In the genomic region with DNA sequence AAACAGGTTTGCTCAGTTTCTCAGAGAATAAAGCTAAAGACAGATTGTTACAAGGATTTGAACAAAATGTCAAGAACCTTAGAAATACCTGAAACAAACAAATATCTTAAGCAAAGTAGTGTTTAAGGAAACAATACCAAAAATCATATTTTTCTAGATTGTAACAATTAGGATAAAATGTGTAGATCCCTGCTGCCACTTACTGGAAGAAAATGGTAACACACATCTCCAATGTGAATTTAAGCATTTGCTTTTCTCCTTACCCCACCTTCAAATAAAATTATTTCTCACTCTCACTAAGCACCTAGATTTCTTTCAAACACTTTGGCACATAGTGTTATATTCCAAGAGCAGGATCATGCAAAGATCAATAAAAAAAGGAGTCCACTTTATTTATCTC, we compare ENCODE assay signal across 8 cellular contexts. TPM values are rescaled to one million over a fixed set of nuclear protein-coding genes. Genes with fewer than 3 reads are reported as not detected.
A peak's percentile ranks its signal among the peaks of the same experiment; 100 is the strongest.
DNase-seq lines count a peak whose midpoint lies in the region; ATAC-seq, FAIRE-seq and TF ChIP-seq lines count a peak whose summit lies in the region.

No MANE protein-coding gene starts in this region.

- H3K4me2 ChIP-seq in GM23338 (no peak overlapping the region), keratinocyte (ENCODE audit: control insufficient read depth, extremely low read depth, insufficient read depth, low read depth, low read length) (no peak overlapping the region)

- no peak overlapping the region; the same call in 1 of the 2 replicates for H3K27ac Mint-ChIP-seq in GM23338

- H3K27ac ChIP-seq in GM23338 (ENCODE audit: low read depth) (no peak overlapping the region), keratinocyte (ENCODE audit: control insufficient read depth, insufficient read depth, low read length) (no peak overlapping the region)

- peak; percentile 74 for TF ChIP-seq CTCF in AG10803 (conservative IDR thresholded peaks at IDR 0.05; ENCODE audit: low read length)
- TF ChIP-seq CTCF in GM23338 (conservative IDR thresholded peaks at IDR 0.05; ENCODE audit: low read depth in 2 of 2) = peak; percentile 43 to 70
- TF ChIP-seq CTCF in keratinocyte (optimal IDR thresholded peaks at IDR 0.05 in 1 of 3, IDR thresholded peaks at IDR 0.05 in 1 of 3, conservative IDR thresholded peaks at IDR 0.05 in 1 of 3; ENCODE audit: extremely low read depth in 1 of 3, insufficient read depth in 2 of 3, low read length in 3 of 3) = peak in 2 of 3 experiments; percentile 35 to 40

- no peaks in the 10 kb centered on the region for H3F3A ChIP-seq in GM23338 (replicated peaks; ENCODE audit: low read depth)

- FAIRE-seq in TTC549 (lab: Jason Lieb, UNC) (peak; percentile 89), keratinocyte (lab: Jason Lieb, UNC) (no peak)

- H3K9ac ChIP-seq in keratinocyte (ENCODE audit: control insufficient read depth, extremely low read depth, insufficient read depth, low read length) = no peak overlapping the region

- H3K27me3 Mint-ChIP-seq in GM23338 (ENCODE audit: insufficient read depth, low read depth, poor library complexity) = peaks cover 2% of the 10 kb centered on the region

- H3K79me2 ChIP-seq in GM23338 (replicated peaks; ENCODE audit: insufficient read depth) (no peaks in the 10 kb centered on the region), keratinocyte (ENCODE audit: control insufficient read depth, insufficient read depth, low read length) (no peaks in the 10 kb centered on the region)

- H3K4me1 ChIP-seq in GM23338 (ENCODE audit: insufficient read depth) = no peaks in the 10 kb centered on the region
- H3K4me1 ChIP-seq in keratinocyte (ENCODE audit: control insufficient read depth, extremely low read depth, insufficient read depth, low read length) = no peaks in the 10 kb centered on the region

- DNase-seq in AG10803 (ENCODE audit: low read depth) (peak; percentile 32), GM23338 (ENCODE audit: low spot score) (peak; percentile 11), keratinocyte (ENCODE audit: low read depth, low spot score) (no peak), GDM1 (lab: John Stamatoyannopoulos, UW) (no peak)
- DNase-seq in effector CD8-positive, alpha-beta T cell (lab: John Stamatoyannopoulos, UW) = no peak

- no peaks in the 10 kb centered on the region for H3K9me3 ChIP-seq in keratinocyte (ENCODE audit: control insufficient read depth, low read depth, low read length)

- no peaks in the 10 kb centered on the region for H3K4me1 Mint-ChIP-seq in GM23338

- H3K9me2 ChIP-seq in GM23338 (ENCODE audit: insufficient read depth) = no peaks in the 10 kb centered on the region

- no peak overlapping the region for H3K4me3 Mint-ChIP-seq in GM23338

- H3K9me1 ChIP-seq in keratinocyte (ENCODE audit: control insufficient read depth, extremely low read depth, insufficient read depth, low read length) = no peaks in the 10 kb centered on the region

- H3K27me3 ChIP-seq in GM23338 (ENCODE audit: insufficient read depth) = no peaks in the 10 kb centered on the region
- no peaks in the 10 kb centered on the region for H3K27me3 ChIP-seq in keratinocyte (ENCODE audit: control insufficient read depth, extremely low read depth, insufficient read depth, low read length)

- H3K4me3 ChIP-seq in AG10803 (ENCODE audit: low read length) = no peak overlapping the region
- no peak overlapping the region for H3K4me3 ChIP-seq in GM23338
- H3K4me3 ChIP-seq in keratinocyte (ENCODE audit: control insufficient read depth in 2 of 3, extremely low read depth in 1 of 3, insufficient read depth in 2 of 3, low read depth in 1 of 3, low read length in 3 of 3) = no peak overlapping the region

- no peaks in the 10 kb centered on the region for H3K9me3 Mint-ChIP-seq in GM23338

- H4K20me1 ChIP-seq in GM23338 (replicated peaks; ENCODE audit: insufficient read depth) (no peaks in the 10 kb centered on the region), keratinocyte (ENCODE audit: control insufficient read depth, extremely low read depth, insufficient read depth, low read length) (no peaks in the 10 kb centered on the region)

- dilution Hi-C loops in keratinocyte (cut with MboI; ENCODE audit: extremely low pct_ligation_motif_present, low sequenced_read_pairs) = no loop called here

- H2AFZ ChIP-seq in GM23338 (no peak overlapping the region), keratinocyte (ENCODE audit: control insufficient read depth, low read length) (no peak overlapping the region)

- no peaks in the 10 kb centered on the region for H3K36me3 ChIP-seq in GM23338 (ENCODE audit: insufficient read depth)
- peaks cover 3 to 5% of the 10 kb centered on the region in 2 experiments for H3K36me3 ChIP-seq in keratinocyte (ENCODE audit: control insufficient read depth in 2 of 2, extremely low read depth in 1 of 2, insufficient read depth in 2 of 2, low read length in 2 of 2)

- peaks cover 6% of the 10 kb centered on the region; the same call in 2 of the 3 replicates for H3K36me3 Mint-ChIP-seq in GM23338 (ENCODE audit: low read depth)

- ATAC-seq in GM23338 (no peak), HG03565 (IDR thresholded peaks at IDR 0.05; ENCODE audit: unreplicated experiment) (no peak), GM18498 (IDR thresholded peaks at IDR 0.05; ENCODE audit: unreplicated experiment) (no peak)

TF ChIP-seq in GM23338, 12 proteins besides CTCF, POLR2A, EP300 and RAD21:
- TF ChIP-seq, protein P1, sequence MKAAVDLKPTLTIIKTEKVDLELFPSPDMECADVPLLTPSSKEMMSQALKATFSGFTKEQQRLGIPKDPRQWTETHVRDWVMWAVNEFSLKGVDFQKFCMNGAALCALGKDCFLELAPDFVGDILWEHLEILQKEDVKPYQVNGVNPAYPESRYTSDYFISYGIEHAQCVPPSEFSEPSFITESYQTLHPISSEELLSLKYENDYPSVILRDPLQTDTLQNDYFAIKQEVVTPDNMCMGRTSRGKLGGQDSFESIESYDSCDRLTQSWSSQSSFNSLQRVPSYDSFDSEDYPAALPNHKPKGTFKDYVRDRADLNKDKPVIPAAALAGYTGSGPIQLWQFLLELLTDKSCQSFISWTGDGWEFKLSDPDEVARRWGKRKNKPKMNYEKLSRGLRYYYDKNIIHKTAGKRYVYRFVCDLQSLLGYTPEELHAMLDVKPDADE (IDR thresholded peaks at IDR 0.05) = no peak
- TF ChIP-seq EZH2 (IDR thresholded peaks at IDR 0.05; ENCODE audit: low read depth, unreplicated experiment) (no peak), NANOG (IDR thresholded peaks at IDR 0.05; ENCODE audit: borderline replicate concordance) (no peak), ZNF114 (CRISPR knock-in tag; IDR thresholded peaks at IDR 0.05) (no peak), STAT1 (IDR thresholded peaks at IDR 0.05; ENCODE audit: unreplicated experiment) (no peak), ZNF331 (CRISPR knock-in tag; IDR thresholded peaks at IDR 0.05; ENCODE audit: low read depth) (no peak), JUNB (IDR thresholded peaks at IDR 0.05; ENCODE audit: unreplicated experiment) (no peak), EZH2phosphoT487 (IDR thresholded peaks at IDR 0.05; ENCODE audit: unreplicated experiment) (no peak), POLR2AphosphoS5 (IDR thresholded peaks at IDR 0.05; ENCODE audit: low read depth) (no peak)
- TF ChIP-seq, protein P2, sequence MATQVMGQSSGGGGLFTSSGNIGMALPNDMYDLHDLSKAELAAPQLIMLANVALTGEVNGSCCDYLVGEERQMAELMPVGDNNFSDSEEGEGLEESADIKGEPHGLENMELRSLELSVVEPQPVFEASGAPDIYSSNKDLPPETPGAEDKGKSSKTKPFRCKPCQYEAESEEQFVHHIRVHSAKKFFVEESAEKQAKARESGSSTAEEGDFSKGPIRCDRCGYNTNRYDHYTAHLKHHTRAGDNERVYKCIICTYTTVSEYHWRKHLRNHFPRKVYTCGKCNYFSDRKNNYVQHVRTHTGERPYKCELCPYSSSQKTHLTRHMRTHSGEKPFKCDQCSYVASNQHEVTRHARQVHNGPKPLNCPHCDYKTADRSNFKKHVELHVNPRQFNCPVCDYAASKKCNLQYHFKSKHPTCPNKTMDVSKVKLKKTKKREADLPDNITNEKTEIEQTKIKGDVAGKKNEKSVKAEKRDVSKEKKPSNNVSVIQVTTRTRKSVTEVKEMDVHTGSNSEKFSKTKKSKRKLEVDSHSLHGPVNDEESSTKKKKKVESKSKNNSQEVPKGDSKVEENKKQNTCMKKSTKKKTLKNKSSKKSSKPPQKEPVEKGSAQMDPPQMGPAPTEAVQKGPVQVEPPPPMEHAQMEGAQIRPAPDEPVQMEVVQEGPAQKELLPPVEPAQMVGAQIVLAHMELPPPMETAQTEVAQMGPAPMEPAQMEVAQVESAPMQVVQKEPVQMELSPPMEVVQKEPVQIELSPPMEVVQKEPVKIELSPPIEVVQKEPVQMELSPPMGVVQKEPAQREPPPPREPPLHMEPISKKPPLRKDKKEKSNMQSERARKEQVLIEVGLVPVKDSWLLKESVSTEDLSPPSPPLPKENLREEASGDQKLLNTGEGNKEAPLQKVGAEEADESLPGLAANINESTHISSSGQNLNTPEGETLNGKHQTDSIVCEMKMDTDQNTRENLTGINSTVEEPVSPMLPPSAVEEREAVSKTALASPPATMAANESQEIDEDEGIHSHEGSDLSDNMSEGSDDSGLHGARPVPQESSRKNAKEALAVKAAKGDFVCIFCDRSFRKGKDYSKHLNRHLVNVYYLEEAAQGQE (IDR thresholded peaks at IDR 0.05; ENCODE audit: unreplicated experiment) = no peak

RNA-seq across cellular contexts. Expression of a gene that starts 34.9 kb away (rescaled TPM):
- total RNA-seq in GM23338 (2014; rRNA removed; shearing (Covaris generic)) = 22.2 and 24.3 TPM in 2 replicates
- polyA plus RNA-seq in GM23338 (2016; fragmentation: Nextera tagmentation; extraction: Ambion mirVana) (33.2 and 36.0 TPM in 2 replicates), keratinocyte (43.5 to 83.6 TPM (median 69.9 TPM) in 3 replicates)
- 85.5 TPM for polyA plus RNA-seq in keratinocyte (2011; ENCODE audit: low read depth)
- polyA plus RNA-seq in keratinocyte (2011; cell fraction: cytosol; rRNA removed) = 50.2 and 61.8 TPM in 2 replicates
- polyA plus RNA-seq in keratinocyte (2011; cell fraction: nucleus; rRNA removed) = 46.8 and 59.6 TPM in 2 replicates
- 66.1 and 74.8 TPM in 2 replicates for polyA plus RNA-seq in keratinocyte (2012; ENCODE audit: low replicate concordance)
- 4.7 to 23.9 TPM (median 22.9 TPM) in 3 replicates for polyA minus RNA-seq in keratinocyte
- 36.4 TPM for polyA minus RNA-seq in keratinocyte (2011; cell fraction: cytosol; rRNA and poly(A)+ RNA removed)
- 19.1 and 28.5 TPM in 2 replicates for polyA minus RNA-seq in keratinocyte (2011; cell fraction: nucleus; rRNA and poly(A)+ RNA removed)

Comparison
In these comparisons a context has a peak if more than half of its experiments do, and no peak if none do; other contexts are left out.
1. DNase-seq: peak in AG10803 (single experiment) and GM23338 (single experiment); none in keratinocyte (single experiment), effector CD8-positive, alpha-beta T cell (single experiment) and GDM1 (single experiment).
2. Peak in every context shown above with its lines, with median percentiles within 50 percentile points of each other: CTCF ChIP-seq.